1 cellular context compared by ENCODE assay signal in genomic region chrX:154429708-154430107, GRCh38.
TF ChIP-seq lines count a peak whose summit lies in the region.

No MANE protein-coding gene starts in this region.

TF ChIP-seq in HepG2, 621 proteins besides CTCF, POLR2A, EP300 and RAD21:
- TF ChIP-seq SIN3A (IDR thresholded peaks at IDR 0.05; ENCODE audit: borderline replicate concordance, low read depth, low read length) (no peak), ZNF510 (CRISPR knock-in tag; IDR thresholded peaks at IDR 0.05; ENCODE audit: low read depth) (no peak), GMEB1 (CRISPR knock-in tag; IDR thresholded peaks at IDR 0.05; ENCODE audit: borderline replicate concordance) (no peak), CEBPG (CRISPR knock-in tag; IDR thresholded peaks at IDR 0.05) (no peak), BRCA1 (CRISPR knock-in tag; IDR thresholded peaks at IDR 0.05) (no peak), TRIM22 (IDR thresholded peaks at IDR 0.05) (no peak), CSRNP2 (CRISPR knock-in tag; conservative IDR thresholded peaks at IDR 0.05; ENCODE audit: low read depth) (no peak), DPF2 (CRISPR knock-in tag; IDR thresholded peaks at IDR 0.05; ENCODE audit: borderline replicate concordance, low read depth) (no peak), ZFAT (CRISPR knock-in tag; conservative IDR thresholded peaks at IDR 0.05) (no peak), ZNF138 (CRISPR knock-in tag; IDR thresholded peaks at IDR 0.05; ENCODE audit: low read depth) (no peak), SP1 (IDR thresholded peaks at IDR 0.05) (no peak), SP1 (CRISPR knock-in tag; IDR thresholded peaks at IDR 0.05) (no peak), NFYC (CRISPR knock-in tag; IDR thresholded peaks at IDR 0.05) (no peak), NFE2L2 (IDR thresholded peaks at IDR 0.05; ENCODE audit: low read length) (no peak), ZNF101 (CRISPR knock-in tag; IDR thresholded peaks at IDR 0.05; ENCODE audit: borderline replicate concordance, low read depth) (no peak), NAIF1 (CRISPR knock-in tag; IDR thresholded peaks at IDR 0.05; ENCODE audit: borderline replicate concordance) (no peak)
TF ChIP-seq in HepG2: peak in this region for 0.
